9 cellular contexts compared by ENCODE assay signal in genomic region chr4:165378398-165378762, GRCh38. TPM values are rescaled to one million over a fixed set of nuclear protein-coding genes. Genes with fewer than 3 reads are reported as not detected.
A peak's percentile ranks its signal among the peaks of the same experiment; 100 is the strongest.
DNase-seq lines count a peak whose midpoint lies in the region; ATAC-seq and TF ChIP-seq lines count a peak whose summit lies in the region.
"Had no signal": no experiment of that assay in that cellular context is flagged by ENCODE, and none has a peak within 500 bp of the region (broad histone marks: within the 10 kb centered on the region; RNA-seq: fewer than 3 reads in every experiment).

No MANE protein-coding gene starts in this region.

- no peak for TF ChIP-seq POLR2A in esophagus muscularis mucosa (IDR thresholded peaks at IDR 0.05; ENCODE audit: low read depth)

- BruUV-seq in PC-3 (replicated peaks; lab: Mats Ljungman, UMichigan), result no TSS peak

- no peak overlapping the region for H3K27ac ChIP-seq in CD4-positive, CD25-positive, alpha-beta regulatory T cell (ENCODE audit: insufficient read depth, low read length, poor library complexity, severe bottlenecking)
- no peak overlapping the region for H3K27ac ChIP-seq in PC-3 (ENCODE audit: low read length)
- peak overlapping the region; percentile 76 to 89 (median 81) for H3K27ac ChIP-seq in esophagus muscularis mucosa (replicated peaks in 1 of 4)
- no peak overlapping the region for H3K27ac ChIP-seq in trophoblast cell (ENCODE audit: low read depth, low read length)

- H3K9ac ChIP-seq in PC-3 (ENCODE audit: low read length), result peak overlapping the region; percentile 41; the same call in 1 of the 2 replicates
- H3K9ac ChIP-seq in trophoblast cell (ENCODE audit: low read length), result no peak overlapping the region

- no peak overlapping the region for H3K27ac Mint-ChIP-seq in CD4-positive, CD25-positive, alpha-beta regulatory T cell

- TF ChIP-seq CTCF in PC-3 (conservative IDR thresholded peaks at IDR 0.05; ENCODE audit: low read depth, low read length), result no peak
- TF ChIP-seq CTCF in esophagus muscularis mucosa (IDR thresholded peaks at IDR 0.05), result no peak

- no peak overlapping the region for H3K23ac ChIP-seq in trophoblast cell (ENCODE audit: low read length)

- POLR2A ChIA-PET in PC-3 (lab: Charles Lee; ENCODE audit: unreplicated experiment), result interaction anchor here (0.6 kb wide), 2 partner anchors 67 to 74 kb away, joined by 3 to 5 read pairs; no protein-coding TSS in a partner anchor

- ATAC-seq in CD4-positive, CD25-positive, alpha-beta regulatory T cell (ENCODE audit: low read depth in 2 of 2), result no peak
- ATAC-seq in PC-3 (no peak), HG02852 (IDR thresholded peaks at IDR 0.05; ENCODE audit: unreplicated experiment) (no peak), HG02610 (IDR thresholded peaks at IDR 0.05; ENCODE audit: unreplicated experiment) (no peak)

- no peak overlapping the region for H4K12ac ChIP-seq in trophoblast cell (ENCODE audit: low read depth, low read length)

- H3K36me3 Mint-ChIP-seq in CD4-positive, CD25-positive, alpha-beta regulatory T cell, result no peaks in the 10 kb centered on the region

- H3K4me1 ChIP-seq in CD4-positive, CD25-positive, alpha-beta regulatory T cell (ENCODE audit: control insufficient read depth, insufficient read depth, low read length, poor library complexity, severe bottlenecking), result peaks cover 9% of the 10 kb centered on the region
- H3K4me1 ChIP-seq in PC-3 (ENCODE audit: insufficient read depth, low read length) (peaks cover 6% of the 10 kb centered on the region; the same call in 1 of the 2 replicates), esophagus muscularis mucosa (peaks cover 0 to 29% (median 16%) of the 10 kb centered on the region in 4 donors), trophoblast cell (ENCODE audit: control insufficient read depth in 1 of 2, insufficient read depth in 2 of 2, low read length in 2 of 2) (peaks cover 0 to 2% of the 10 kb centered on the region in 2 experiments)

- 35% methylated on average over 1 of the region's 1 CpG for WGBS in esophagus muscularis mucosa
- WGBS in trophoblast cell (ENCODE audit: extremely low coverage, insufficient coverage, insufficient read length), result no CpG with 5 or more reads among the region's 1 CpG

- H3K4me3 ChIP-seq in CD4-positive, CD25-positive, alpha-beta regulatory T cell (ENCODE audit: low read depth, low read length), result peak overlapping the region; percentile 33
- peak overlapping the region; percentile 72 for H3K4me3 ChIP-seq in PC-3 (ENCODE audit: low read length)
- H3K4me3 ChIP-seq in esophagus muscularis mucosa, result peak overlapping the region; percentile 65 to 79 (median 72)
- no peak overlapping the region for H3K4me3 ChIP-seq in trophoblast cell (ENCODE audit: low read depth, low read length)
- H3K4me3 ChIP-seq: GM12878 had no signal

- CTCF ChIA-PET in PC-3 (lab: Charles Lee), result no interaction called here

- no peaks in the 10 kb centered on the region for H3K9me2 ChIP-seq in PC-3 (replicated peaks; ENCODE audit: low read length)

- no peak overlapping the region for H3K4ac ChIP-seq in trophoblast cell (ENCODE audit: low read depth, low read length)

- no peaks in the 10 kb centered on the region for H3F3A ChIP-seq in PC-3 (ENCODE audit: low read length, unreplicated experiment)

- no peak overlapping the region for H2BK120ac ChIP-seq in trophoblast cell (ENCODE audit: insufficient read depth, low read length, poor library complexity)

- peaks cover 60% of the 10 kb centered on the region for H3K27me3 ChIP-seq in CD4-positive, CD25-positive, alpha-beta regulatory T cell (ENCODE audit: control insufficient read depth, insufficient read depth, low read length)
- H3K27me3 ChIP-seq in PC-3 (ENCODE audit: low read length), result no peaks in the 10 kb centered on the region
- H3K27me3 ChIP-seq in esophagus muscularis mucosa, result peaks cover 0 to 8% (median 0%) of the 10 kb centered on the region in 4 donors
- H3K27me3 ChIP-seq in trophoblast cell (ENCODE audit: insufficient read depth, low read length), result no peaks in the 10 kb centered on the region

- H3K36me3 ChIP-seq in CD4-positive, CD25-positive, alpha-beta regulatory T cell (ENCODE audit: control insufficient read depth, insufficient read depth, low read length), result no peaks in the 10 kb centered on the region
- no peaks in the 10 kb centered on the region for H3K36me3 ChIP-seq in PC-3 (ENCODE audit: low read depth, low read length)
- H3K36me3 ChIP-seq in esophagus muscularis mucosa, result no peaks in the 10 kb centered on the region
- H3K36me3 ChIP-seq in trophoblast cell (ENCODE audit: control insufficient read depth in 1 of 2, insufficient read depth in 2 of 2, low read length in 2 of 2), result no peaks in the 10 kb centered on the region

- H3K27me3 Mint-ChIP-seq in CD4-positive, CD25-positive, alpha-beta regulatory T cell, result peaks cover 83% of the 10 kb centered on the region

- H3K9me3 ChIP-seq in CD4-positive, CD25-positive, alpha-beta regulatory T cell (ENCODE audit: control insufficient read depth in 2 of 2, low read length in 2 of 2), result no peaks in the 10 kb centered on the region
- H3K9me3 ChIP-seq in PC-3 (ENCODE audit: low read length), result no peaks in the 10 kb centered on the region
- peaks cover 0 to 11% (median 0%) of the 10 kb centered on the region in 4 donors for H3K9me3 ChIP-seq in esophagus muscularis mucosa
- H3K9me3 ChIP-seq in trophoblast cell (ENCODE audit: insufficient read depth, low read depth, low read length), result no peaks in the 10 kb centered on the region

- H2BK5ac ChIP-seq in trophoblast cell (ENCODE audit: low read depth, low read length, poor library complexity), result no peak overlapping the region

- H4K8ac ChIP-seq in trophoblast cell (ENCODE audit: low read depth, low read length), result no peak overlapping the region

- peak overlapping the region; percentile 90 for H3K4me2 ChIP-seq in PC-3 (ENCODE audit: low read length)
- peak overlapping the region; percentile 71 for H3K4me2 ChIP-seq in trophoblast cell (ENCODE audit: low read length)

- H3K4me1 Mint-ChIP-seq in CD4-positive, CD25-positive, alpha-beta regulatory T cell, result peaks cover 0 to 20% (median 7%) of the 10 kb centered on the region in 4 donors

- H3K79me2 ChIP-seq in PC-3 (ENCODE audit: low read length) (no peaks in the 10 kb centered on the region), trophoblast cell (ENCODE audit: control insufficient read depth, insufficient read depth, low read length, poor library complexity) (no peaks in the 10 kb centered on the region)

- no peak overlapping the region for H3K18ac ChIP-seq in trophoblast cell (ENCODE audit: low read length)

- H2AFZ ChIP-seq in PC-3 (ENCODE audit: low read length) (peak overlapping the region; percentile 96), trophoblast cell (ENCODE audit: insufficient read depth, low read length, poor library complexity) (no peak overlapping the region)

- H3K9me3 Mint-ChIP-seq in CD4-positive, CD25-positive, alpha-beta regulatory T cell, result peaks cover 0 to 6% (median 0%) of the 10 kb centered on the region in 7 donors

- H3K79me1 ChIP-seq in trophoblast cell (ENCODE audit: low read length), result peaks cover 6% of the 10 kb centered on the region

- H3K14ac ChIP-seq in trophoblast cell (ENCODE audit: low read length), result no peak overlapping the region

- no peak for TF ChIP-seq EP300 in esophagus muscularis mucosa (IDR thresholded peaks at IDR 0.05)

- H4K20me1 ChIP-seq in PC-3 (ENCODE audit: low read length), result no peaks in the 10 kb centered on the region

- H4K91ac ChIP-seq in trophoblast cell (ENCODE audit: low read depth, low read length), result no peak overlapping the region

- H2AK5ac ChIP-seq in trophoblast cell (ENCODE audit: low read length), result no peak overlapping the region

- no peak overlapping the region for H2BK12ac ChIP-seq in trophoblast cell (ENCODE audit: low read length)

- H3K4me3 Mint-ChIP-seq in CD4-positive, CD25-positive, alpha-beta regulatory T cell, result peak overlapping the region in 3 of 4 donors; percentile 7 to 87 (median 73)

- no peak for DNase-seq in CD4-positive, CD25-positive, alpha-beta regulatory T cell
- DNase-seq in PC-3 (no peak), esophagus muscularis mucosa (ENCODE audit: extremely low spot score) (no peak), trophoblast cell (no peak), COR-L47 (lab: John Stamatoyannopoulos, UW) (no peak)
- no peak for DNase-seq in activated CD4-positive, CD25-positive, alpha-beta regulatory T cell treated with anti-CD3 and anti-CD28 coated beads, Interleukin-2, amount 50 U/mL, for 72 hours

- intact Hi-C loops in PC-3 (cut with micrococcal nuclease) (loop anchor here (5.0 kb wide), 1 partner anchor 54 kb away; no protein-coding TSS in a partner anchor), esophagus muscularis mucosa (cut with DNase I) (loop anchor here (5.0 kb wide), 1 partner anchor 84 kb away; no protein-coding TSS in a partner anchor)

RNA-seq across cellular contexts. Expression of gene CPE, which starts 0.4 kb away (rescaled TPM):
- 1.8 TPM for total RNA-seq in CD4-positive, CD25-positive, alpha-beta regulatory T cell
- polyA plus RNA-seq in CD4-positive, CD25-positive, alpha-beta regulatory T cell, result 1 to 10 TPM; 1.6 to 4.6 (median 2.9) TPM
- total RNA-seq in PC-3 (2014; rRNA removed), result 15.4 and 15.5 TPM in 2 replicates
- total RNA-seq in esophagus muscularis mucosa, result 100 to 1,000 TPM; 104 to 116 (median 108) TPM
- polyA plus RNA-seq in trophoblast cell (2013), result 102 and 117 TPM in 2 replicates
- total RNA-seq: GM12878 had no signal

RNA-seq across cellular contexts. Expression of gene MSMO1, which starts 50.9 kb away (rescaled TPM):
- 14.9 TPM for total RNA-seq in CD4-positive, CD25-positive, alpha-beta regulatory T cell
- 10 to 100 TPM; 21.9 to 37.5 (median 27.8) TPM for polyA plus RNA-seq in CD4-positive, CD25-positive, alpha-beta regulatory T cell
- total RNA-seq in PC-3 (2014; rRNA removed) (30.5 and 37.6 TPM in 2 replicates), esophagus muscularis mucosa (10 to 100 TPM; 10.8 to 17.4 (median 12.4) TPM)
- polyA plus RNA-seq in trophoblast cell (2013), result 219 and 220 TPM in 2 replicates

Comparison
In these comparisons a context has a peak if more than half of its experiments do, and no peak if none do; other contexts are left out.
1. H3K27ac ChIP-seq: peak in esophagus muscularis mucosa (4 of 4); none in CD4-positive, CD25-positive, alpha-beta regulatory T cell (single experiment), PC-3 (single experiment) and trophoblast cell (single experiment).